In genomic region chr10:110408203-110408871, GRCh38 we compare ENCODE assay signal across 12 cellular contexts.
DNase-seq lines count a peak whose midpoint lies in the region; ATAC-seq, FAIRE-seq and TF ChIP-seq lines count a peak whose summit lies in the region.
"Had no signal": no experiment of that assay in that cellular context is flagged by ENCODE, and none has a peak within 500 bp of the region (broad histone marks: within the 10 kb centered on the region; RNA-seq: fewer than 3 reads in every experiment).

No MANE protein-coding gene starts in this region.

- H3K27ac ChIP-seq in PC-3 (ENCODE audit: low read length) = peak overlapping the region; percentile 96
- H3K27ac ChIP-seq in H1 (ENCODE audit: low read depth, low read length) = no peak overlapping the region
- H3K27ac ChIP-seq in neuronal stem cell (replicated peaks; ENCODE audit: low read length) = no peak overlapping the region

- H3K18ac ChIP-seq in H1 (ENCODE audit: extremely low read depth, low read length) (no peak overlapping the region), neuronal stem cell (ENCODE audit: low read length) (peak overlapping the region; percentile 63)

- peaks cover 0 to 2% (median 0%) of the 10 kb centered on the region in 6 donors for H3K9me3 Mint-ChIP-seq in immature natural killer cell
- H3K9me3 Mint-ChIP-seq: T-helper 1 cell treated with Interleukin-12 subunit alpha and Interleukin-12 subunit beta and Interleukin-4 antibody, amounts not matched to agents 30 μg/mL and 1 μg/mL, for 36 hours had no signal

- no peak overlapping the region for H2BK120ac ChIP-seq in H1 (replicated peaks; ENCODE audit: low read depth, low read length)
- H2BK120ac ChIP-seq in neuronal stem cell (ENCODE audit: low read depth, low read length) = no peak overlapping the region

- ATAC-seq in PC-3 (peak; percentile 59), GM18511 (IDR thresholded peaks at IDR 0.05; ENCODE audit: unreplicated experiment) (no peak), HG03378 (IDR thresholded peaks at IDR 0.05; ENCODE audit: unreplicated experiment) (no peak)

- H2BK20ac ChIP-seq in H1 (ENCODE audit: low read length) = 0 out of 2 replicates have a peak overlapping the region, but pooled peaks have one; percentile 2

- H3K14ac ChIP-seq in H1 (ENCODE audit: insufficient read length) = no peak overlapping the region
- H3K14ac ChIP-seq in neuronal stem cell (ENCODE audit: low read length) = no peak overlapping the region

- H2BK5ac ChIP-seq in H1 (ENCODE audit: low read depth, low read length) = no peak overlapping the region; the same call in 1 of the 2 replicates
- H2BK5ac ChIP-seq in neuronal stem cell (ENCODE audit: low read length) = no peak overlapping the region

- H3K4me3 ChIP-seq in PC-3 (ENCODE audit: low read length) = no peak overlapping the region
- H3K4me3 ChIP-seq in H1 (ENCODE audit: extremely low read depth in 1 of 4, insufficient read depth in 2 of 4, low read depth in 3 of 4, low read length in 4 of 4) = no peak overlapping the region
- no peak overlapping the region for H3K4me3 ChIP-seq in neuronal stem cell (ENCODE audit: low read length in 2 of 2)

- peaks cover 14% of the 10 kb centered on the region in 2 donors for H3K4me1 Mint-ChIP-seq in immature natural killer cell

- H2AFZ ChIP-seq in PC-3 (ENCODE audit: low read length) (no peak overlapping the region), H1 (ENCODE audit: low read length) (peak overlapping the region; percentile 36; the same call in 1 of the 2 replicates), neuronal stem cell (ENCODE audit: low read length) (no peak overlapping the region)

- H3K79me2 ChIP-seq in PC-3 (ENCODE audit: low read length) (no peaks in the 10 kb centered on the region), H1 (ENCODE audit: control insufficient read depth in 1 of 2, insufficient read depth in 2 of 2, low read length in 2 of 2) (no peaks in the 10 kb centered on the region)

- H4K20me1 ChIP-seq in PC-3 (ENCODE audit: low read length) (no peaks in the 10 kb centered on the region), H1 (replicated peaks in 1 of 2; ENCODE audit: control insufficient read depth in 1 of 2, insufficient read depth in 2 of 2, low read length in 2 of 2) (no peaks in the 10 kb centered on the region)

- DNase-seq in GM12892 (ENCODE audit: insufficient read length) (no peak), PC-3 (peak; percentile 94), H1 (ENCODE audit: low read depth in 1 of 2, low spot score in 2 of 2) (no peak), neuronal stem cell (ENCODE audit: low spot score) (no peak), immature natural killer cell (no peak), medulla oblongata (ENCODE audit: extremely low spot score) (no peak)
- DNase-seq: COR-L47, NCI-H510A treated with DMSO at 0.1 percent for 48 hours, small intestine had no signal

- intact Hi-C loops in PC-3 (cut with micrococcal nuclease) = loop anchor here (1.0 kb wide), 1 partner anchor 9 kb away; no protein-coding TSS in a partner anchor

- H2BK12ac ChIP-seq in H1 (ENCODE audit: low read depth, low read length) (no peak overlapping the region), neuronal stem cell (ENCODE audit: low read length) (no peak overlapping the region)

- H3K9me3 ChIP-seq in PC-3 (ENCODE audit: low read length) (no peaks in the 10 kb centered on the region), H1 (ENCODE audit: insufficient read depth in 2 of 2, low read depth in 1 of 2, low read length in 1 of 2) (no peaks in the 10 kb centered on the region), neuronal stem cell (replicated peaks in 1 of 2; ENCODE audit: control insufficient read depth in 2 of 2, insufficient read depth in 1 of 2, low read depth in 1 of 2, low read length in 2 of 2) (no peaks in the 10 kb centered on the region)

- TF ChIP-seq POLR2A in GM12892 (IDR thresholded peaks at IDR 0.05; ENCODE audit: low read depth, low read length) (no peak), H1 (IDR thresholded peaks at IDR 0.05; ENCODE audit: control extremely low read depth in 1 of 2, low read depth in 2 of 2, low read length in 2 of 2) (no peak)

- CTCF ChIA-PET in PC-3 (lab: Charles Lee) (no interaction called here), H1 (lab: Charles Lee; ENCODE audit: partially characterized antibody) (interaction anchor here (0.8 to 5.1 kb wide), 4 partner anchors 9 to 54 kb away, joined by 3 to 31 read pairs (median 12); no protein-coding TSS in a partner anchor)

- no peak for TF ChIP-seq RAD21 in H1 (IDR thresholded peaks at IDR 0.05 in 1 of 2, conservative IDR thresholded peaks at IDR 0.05 in 1 of 2; ENCODE audit: low read depth in 2 of 2, low read length in 2 of 2)

- BruUV-seq in PC-3 (replicated peaks; lab: Mats Ljungman, UMichigan) = TSS peak; percentile 9

- H2BK15ac ChIP-seq in H1 (ENCODE audit: low read length) (no peak overlapping the region; the same call in 1 of the 2 replicates), neuronal stem cell (ENCODE audit: low read length) (no peak overlapping the region)

- H2AK5ac ChIP-seq in H1 (ENCODE audit: low read depth, low read length) (no peak overlapping the region), neuronal stem cell (ENCODE audit: low read depth, low read length) (peak overlapping the region; percentile 31)

- no peaks in the 10 kb centered on the region for H3K23me2 ChIP-seq in H1 (ENCODE audit: low read depth, low read length)

- H4K8ac ChIP-seq in H1 (ENCODE audit: extremely low read depth, insufficient read depth, low read length) (0 out of 2 replicates have a peak overlapping the region, but pooled peaks have one; percentile 37), neuronal stem cell (ENCODE audit: low read depth, low read length) (no peak overlapping the region)

- no peak overlapping the region for H4K5ac ChIP-seq in H1 (ENCODE audit: insufficient read length, low read depth, low read length)

- no peaks in the 10 kb centered on the region for H3K36me3 Mint-ChIP-seq in immature natural killer cell

- H3K4me1 ChIP-seq in PC-3 (ENCODE audit: insufficient read depth, low read length) (peaks cover 49% of the 10 kb centered on the region), H1 (replicated peaks in 1 of 4; ENCODE audit: control insufficient read depth in 3 of 4, insufficient read depth in 4 of 4, low read length in 3 of 4) (peaks cover 0 to 7% (median 3%) of the 10 kb centered on the region in 4 experiments; a peak in 6 of 7 replicates), neuronal stem cell (ENCODE audit: control insufficient read depth in 2 of 2, insufficient read depth in 1 of 2, low read depth in 1 of 2, low read length in 2 of 2) (peaks cover 0 to 7% of the 10 kb centered on the region in 2 donors)

- peak overlapping the region; percentile 91 for H3K9ac ChIP-seq in PC-3 (ENCODE audit: low read length)
- H3K9ac ChIP-seq in H1 (replicated peaks in 1 of 4; ENCODE audit: extremely low read depth in 1 of 4, low read depth in 3 of 4, low read length in 3 of 4) = no peak overlapping the region
- no peak overlapping the region for H3K9ac ChIP-seq in neuronal stem cell (ENCODE audit: low read depth, low read length, poor library complexity)

- no peak for TF ChIP-seq CTCF in PC-3 (conservative IDR thresholded peaks at IDR 0.05; ENCODE audit: low read depth, low read length)
- no peak for TF ChIP-seq CTCF in H1 (IDR thresholded peaks at IDR 0.05; ENCODE audit: control extremely low read depth in 1 of 3, insufficient read depth in 1 of 3, low read depth in 1 of 3, low read length in 3 of 3)

- POLR2A ChIA-PET in PC-3 (lab: Charles Lee; ENCODE audit: unreplicated experiment) (interaction anchor here (0.5 to 1.7 kb wide), 14 partner anchors 9 to 200 kb away, joined by 3 to 16 read pairs (median 4); partner anchors contain the start of gene SMNDC1), H1 (lab: Charles Lee; ENCODE audit: partially characterized antibody) (no interaction called here)

- H3K4ac ChIP-seq in H1 (replicated peaks; ENCODE audit: insufficient read length, low read depth, low read length) = no peak overlapping the region
- H3K4ac ChIP-seq in neuronal stem cell (ENCODE audit: low read length) = no peak overlapping the region

- FAIRE-seq in GM12892 (lab: Jason Lieb, UNC) (peak; percentile 40), H1 (lab: Jason Lieb, UNC) (no peak)
- FAIRE-seq: small intestine had no signal

- H3K4me2 ChIP-seq in PC-3 (ENCODE audit: low read length) (peak overlapping the region; percentile 63), H1 (ENCODE audit: insufficient read depth in 1 of 2, low read depth in 2 of 2, low read length in 2 of 2) (no peak overlapping the region), neuronal stem cell (ENCODE audit: insufficient read depth, low read length, poor library complexity, severe bottlenecking) (no peak overlapping the region)

- no peak overlapping the region for H3K56ac ChIP-seq in H1 (replicated peaks; ENCODE audit: insufficient read length, low read depth, low read length)

- peak overlapping the region in 1 of 6 donors; percentile 25 for H3K27ac Mint-ChIP-seq in immature natural killer cell
- H3K27ac Mint-ChIP-seq: T-helper 1 cell treated with Interleukin-12 subunit alpha and Interleukin-12 subunit beta and Interleukin-4 antibody, amounts not matched to agents 30 μg/mL and 1 μg/mL, for 36 hours had no signal

- H3K9me2 ChIP-seq in PC-3 (replicated peaks; ENCODE audit: low read length) = no peaks in the 10 kb centered on the region

- no peak for TF ChIP-seq EP300 in H1 (IDR thresholded peaks at IDR 0.05; ENCODE audit: borderline replicate concordance in 1 of 2, low read depth in 2 of 2, low read length in 2 of 2)

- H3K27me3 ChIP-seq in PC-3 (ENCODE audit: low read length) (no peaks in the 10 kb centered on the region), H1 (replicated peaks in 1 of 4; ENCODE audit: control insufficient read depth in 3 of 4, extremely low read depth in 1 of 4, insufficient read depth in 3 of 4, low read length in 3 of 4) (no peaks in the 10 kb centered on the region), neuronal stem cell (ENCODE audit: control insufficient read depth in 3 of 3, insufficient read depth in 3 of 3, low read depth in 1 of 3, low read length in 3 of 3) (peaks cover 0 to 5% (median 0%) of the 10 kb centered on the region in 3 experiments)

- H3F3A ChIP-seq in PC-3 (ENCODE audit: low read length, unreplicated experiment) = peaks cover 4% of the 10 kb centered on the region

- H3K36me3 ChIP-seq in PC-3 (ENCODE audit: low read depth, low read length) = no peaks in the 10 kb centered on the region
- H3K36me3 ChIP-seq in H1 (ENCODE audit: control insufficient read depth in 2 of 4, insufficient read depth in 4 of 4, low read length in 3 of 4) = no peaks in the 10 kb centered on the region
- H3K36me3 ChIP-seq in neuronal stem cell (replicated peaks in 1 of 2; ENCODE audit: control insufficient read depth in 2 of 2, insufficient read depth in 2 of 2, low read length in 2 of 2) = no peaks in the 10 kb centered on the region

- H3K23ac ChIP-seq in H1 (ENCODE audit: insufficient read length) = no peak overlapping the region
- H3K23ac ChIP-seq in neuronal stem cell (ENCODE audit: low read depth, low read length, poor library complexity) = no peak overlapping the region

- H4K91ac ChIP-seq in H1 (replicated peaks; ENCODE audit: insufficient read length, low read length) (no peak overlapping the region), neuronal stem cell (ENCODE audit: low read depth, low read length, poor library complexity) (no peak overlapping the region)

- H3K27me3 Mint-ChIP-seq in immature natural killer cell (ENCODE audit: low read depth in 3 of 3) = peaks cover 0 to 4% (median under 1%) of the 10 kb centered on the region in 3 donors

- no peak overlapping the region for H3K4me3 Mint-ChIP-seq in immature natural killer cell
- H3K4me3 Mint-ChIP-seq: T-helper 1 cell treated with Interleukin-12 subunit alpha and Interleukin-12 subunit beta and Interleukin-4 antibody, amounts not matched to agents 30 μg/mL and 1 μg/mL, for 36 hours had no signal

- 86% methylated on average over 9 of the region's 10 CpGs; no CpG with 5 or more reads in 1 of the 2 experiments for WGBS in H1 (ENCODE audit: extremely low coverage in 1 of 2, insufficient coverage in 1 of 2, insufficient read length in 1 of 2, insufficient replicate concordance in 2 of 2, low coverage in 1 of 2, low lambda C conversion rate in 2 of 2, missing lambda C conversion rate in 1 of 2), 2 experiments
- no CpG with 5 or more reads among the region's 10 CpGs for WGBS in neuronal stem cell (ENCODE audit: extremely low coverage in 2 of 2, insufficient read length in 2 of 2, insufficient replicate concordance in 1 of 2), 2 donors

- H3K79me1 ChIP-seq in H1 (ENCODE audit: low read depth, low read length) (no peaks in the 10 kb centered on the region), neuronal stem cell (ENCODE audit: low read depth, low read length) (no peaks in the 10 kb centered on the region)
